In the genomic region with DNA sequence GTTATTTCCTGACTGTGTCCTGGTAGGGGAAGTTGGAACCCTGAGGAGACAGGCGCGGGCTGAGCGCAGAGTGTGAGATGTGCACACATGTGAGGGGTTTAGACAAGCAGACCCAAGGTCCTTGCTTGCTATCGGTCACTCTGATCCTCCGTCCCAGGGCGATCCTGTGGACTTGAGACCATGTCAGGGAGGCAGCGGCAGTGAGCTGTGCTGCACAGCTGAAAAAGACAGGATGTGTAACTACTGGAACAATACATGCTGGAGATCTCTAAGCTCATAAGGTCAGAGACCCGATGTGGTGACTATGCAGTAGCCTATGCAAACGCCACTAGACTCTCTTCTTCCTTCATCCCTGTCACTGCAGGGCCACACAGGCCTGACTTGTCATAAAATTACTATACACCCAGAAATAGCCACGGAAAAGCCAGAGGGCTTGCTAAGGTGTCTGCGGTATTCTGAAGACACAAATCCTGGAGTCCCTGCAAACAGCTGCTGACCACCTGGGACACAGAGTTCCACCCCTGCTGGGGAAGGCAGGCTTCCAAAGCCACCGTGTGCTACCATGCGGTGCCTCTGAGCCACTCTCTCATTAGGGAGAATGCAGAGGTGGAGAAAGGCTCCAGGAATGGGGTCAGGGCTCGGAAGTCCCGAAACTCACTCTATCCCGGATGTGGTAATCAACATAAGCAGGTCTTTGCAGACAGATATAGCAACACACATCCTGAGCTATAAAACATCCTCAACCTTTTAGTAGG, we compare ENCODE assay signal across 14 cellular contexts.
DNase-seq lines count a peak whose midpoint lies in the region; ATAC-seq, FAIRE-seq and TF ChIP-seq lines count a peak whose summit lies in the region.
"Had no signal": no experiment of that assay in that cellular context is flagged by ENCODE, and none has a peak within 500 bp of the region (broad histone marks: within the 10 kb centered on the region; RNA-seq: fewer than 3 reads in every experiment).

No MANE protein-coding gene starts in this region.

- peak overlapping the region; percentile 45 for H2AFZ ChIP-seq in MM.1S (ENCODE audit: low read length)

- ATAC-seq in lower lobe of right lung (no peak), GM21529 (IDR thresholded peaks at IDR 0.05; ENCODE audit: unreplicated experiment) (no peak)

- no peaks in the 10 kb centered on the region for H3K9me3 ChIP-seq in MM.1S (replicated peaks; ENCODE audit: insufficient read depth, low read length)
- no peaks in the 10 kb centered on the region for H3K9me3 ChIP-seq in lower lobe of right lung
- H3K9me3 ChIP-seq in subcutaneous abdominal adipose tissue (ENCODE audit: control insufficient read depth in 5 of 5, low read length in 5 of 5), result no peaks in the 10 kb centered on the region
- H3K9me3 ChIP-seq in small intestine (ENCODE audit: control insufficient read depth, low read depth), result no peaks in the 10 kb centered on the region
- H3K9me3 ChIP-seq: pancreas had no signal

- no peaks in the 10 kb centered on the region for H4K20me1 ChIP-seq in MM.1S (ENCODE audit: insufficient read depth, low read length)

- intact Hi-C loops in lower lobe of right lung (cut with DNase I), result no loop called here

- 88 to 90% (median 89%) methylated on average over 16 of the region's 16 CpGs for WGBS in small intestine, 3 donors

- H3K79me2 ChIP-seq in MM.1S (ENCODE audit: low read length), result no peaks in the 10 kb centered on the region

- H3K36me3 ChIP-seq in MM.1S (replicated peaks; ENCODE audit: insufficient read depth, low read length) (no peaks in the 10 kb centered on the region), lower lobe of right lung (no peaks in the 10 kb centered on the region), subcutaneous abdominal adipose tissue (ENCODE audit: control insufficient read depth in 5 of 5, insufficient read depth in 5 of 5, low read length in 5 of 5) (peaks cover 0 to 7% (median 6%) of the 10 kb centered on the region in 5 donors), small intestine (ENCODE audit: control insufficient read depth in 2 of 2, insufficient read depth in 2 of 2, low read length in 2 of 2) (no peaks in the 10 kb centered on the region)

- H3K9me2 ChIP-seq in MM.1S (replicated peaks; ENCODE audit: insufficient read depth, low read length), result no peaks in the 10 kb centered on the region

- TF ChIP-seq CTCF in MM.1S (IDR thresholded peaks at IDR 0.05; ENCODE audit: low read length) (no peak), choroid plexus epithelial cell (conservative IDR thresholded peaks at IDR 0.05; ENCODE audit: low read depth, low read length) (no peak), lower lobe of right lung (IDR thresholded peaks at IDR 0.05) (no peak)

- H3K9ac ChIP-seq in MM.1S (ENCODE audit: low read length), result peak overlapping the region; percentile 45; the same call in 1 of the 2 replicates
- peak overlapping the region in 1 of 5 donors; percentile 25 for H3K9ac ChIP-seq in subcutaneous abdominal adipose tissue (ENCODE audit: low read length in 5 of 5)

- peaks cover 49% of the 10 kb centered on the region for H3K4me1 ChIP-seq in MM.1S (ENCODE audit: low read length)
- H3K4me1 ChIP-seq in lower lobe of right lung, result peaks cover 71% of the 10 kb centered on the region
- peaks cover 14 to 41% (median 36%) of the 10 kb centered on the region in 5 donors for H3K4me1 ChIP-seq in subcutaneous abdominal adipose tissue (ENCODE audit: control insufficient read depth in 5 of 5, insufficient read depth in 5 of 5, low read length in 5 of 5)
- peaks cover 0 to 4% of the 10 kb centered on the region in 2 donors for H3K4me1 ChIP-seq in small intestine (ENCODE audit: control insufficient read depth in 2 of 2, insufficient read depth in 1 of 2, low read depth in 1 of 2, low read length in 1 of 2)
- H3K4me1 ChIP-seq: pancreas had no signal

- peak overlapping the region; percentile 84; the same call in 1 of the 2 replicates for H3K27ac ChIP-seq in MM.1S (ENCODE audit: low read length)
- peak overlapping the region; percentile 69 for H3K27ac ChIP-seq in lower lobe of right lung
- H3K27ac ChIP-seq in subcutaneous abdominal adipose tissue (ENCODE audit: low read depth, low read length), result peak overlapping the region; percentile 39
- peak overlapping the region in 1 of 2 donors; percentile 81 for H3K27ac ChIP-seq in small intestine (ENCODE audit: low read depth in 1 of 2, low read length in 1 of 2)

- H3F3A ChIP-seq in MM.1S (ENCODE audit: insufficient read depth, low read length), result peaks cover 25% of the 10 kb centered on the region

- H3K4me3 ChIP-seq in MM.1S (ENCODE audit: low read length) (peak overlapping the region; percentile 46), choroid plexus epithelial cell (ENCODE audit: low read depth, low read length) (no peak overlapping the region), lower lobe of right lung (no peak overlapping the region), subcutaneous abdominal adipose tissue (ENCODE audit: low read depth in 1 of 5, low read length in 5 of 5) (no peak overlapping the region), small intestine (ENCODE audit: low read depth in 1 of 2, low read length in 2 of 2) (no peak overlapping the region)
- H3K4me3 ChIP-seq: pancreas had no signal

- H3K27me3 ChIP-seq in MM.1S (replicated peaks; ENCODE audit: insufficient read depth, low read length) (no peaks in the 10 kb centered on the region), lower lobe of right lung (ENCODE audit: low read depth) (no peaks in the 10 kb centered on the region), subcutaneous abdominal adipose tissue (ENCODE audit: control insufficient read depth in 5 of 5, insufficient read depth in 4 of 5, low read length in 5 of 5) (no peaks in the 10 kb centered on the region), small intestine (ENCODE audit: control insufficient read depth in 2 of 2, insufficient read depth in 2 of 2, low read length in 2 of 2) (no peaks in the 10 kb centered on the region)
- H3K27me3 ChIP-seq: pancreas had no signal

- peak; percentile 37 for DNase-seq in MM.1S
- DNase-seq in choroid plexus epithelial cell (ENCODE audit: low read depth), result peak; percentile 27
- DNase-seq in lower lobe of right lung, result no peak
- DNase-seq in small intestine, result no peak
- DNase-seq in NCI-H748 treated with DMSO at 0.1 percent for 48 hours (lab: John Stamatoyannopoulos, UW), result no peak
- DNase-seq: activated CD8-positive, alpha-beta memory T cell treated with anti-CD3 and anti-CD28 coated beads, Interleukin-2, amount 50 U/mL, for 4 hours; CD4-positive, CD25-positive, alpha-beta regulatory T cell; foreskin melanocyte; HFFc6; NCI-H1105 treated with DMSO at 0.1 percent for 48 hours; pancreas had no signal

- H3K4me2 ChIP-seq in MM.1S (ENCODE audit: low read depth, low read length), result peak overlapping the region; percentile 90

- FAIRE-seq in small intestine (lab: Jason Lieb, UNC), result no peak
- FAIRE-seq: G401.6, pancreas had no signal

Comparison
In these comparisons a context has a peak if more than half of its experiments do, and no peak if none do; other contexts are left out.
1. DNase-seq: peak in MM.1S (single experiment) and choroid plexus epithelial cell (single experiment); none in lower lobe of right lung (single experiment), small intestine (single experiment) and NCI-H748 treated with DMSO at 0.1 percent for 48 hours (single experiment).